In the genomic region with DNA sequence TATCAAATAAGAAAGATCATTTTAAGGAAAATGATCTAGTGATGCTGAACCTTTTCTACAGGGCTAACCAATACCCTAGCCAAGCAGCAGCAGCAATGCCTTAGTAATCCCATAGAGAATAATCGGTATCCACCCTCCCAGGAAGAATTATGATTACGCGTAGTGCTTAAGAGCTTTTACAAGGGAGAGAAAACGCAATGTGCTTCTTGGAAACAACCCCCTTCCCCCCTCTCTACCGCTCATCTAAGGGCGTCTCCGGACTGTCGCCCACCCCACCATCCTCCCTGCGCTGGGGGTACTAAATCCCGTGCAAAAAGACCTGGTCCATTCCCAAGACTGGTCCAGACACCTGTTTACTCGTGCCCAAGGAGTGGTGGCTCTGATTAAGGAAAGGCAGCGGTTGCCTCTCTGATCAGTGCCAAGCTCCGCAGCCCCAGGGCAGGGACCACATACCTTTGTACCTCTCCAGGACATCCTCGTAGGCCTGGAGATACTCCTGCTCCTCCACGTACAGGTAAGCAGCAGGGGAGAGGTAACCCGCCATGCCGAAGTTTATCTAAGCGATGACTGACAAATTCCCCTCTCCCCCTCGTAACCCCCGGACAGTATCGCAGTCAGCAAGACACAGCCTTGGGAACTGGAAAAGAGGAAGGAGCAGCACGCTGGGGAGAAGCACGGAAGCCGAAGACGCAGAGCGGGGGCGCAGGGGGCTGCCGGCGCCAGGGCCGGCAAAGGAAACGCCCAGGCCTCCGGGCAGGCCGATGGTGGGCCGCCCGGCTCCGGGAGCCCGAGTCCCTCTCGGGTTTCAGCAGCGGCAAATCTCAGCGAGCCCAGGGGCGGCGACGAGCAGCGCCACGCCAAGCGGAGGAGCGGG, we compare ENCODE assay signal across 8 cellular contexts.
DNase-seq lines count a peak whose midpoint lies in the region; ATAC-seq and TF ChIP-seq lines count a peak whose summit lies in the region.

No MANE protein-coding gene starts in this region.

- peak; percentile 20 for TF ChIP-seq POLR2A in transverse colon (IDR thresholded peaks at IDR 0.05)

- H4K8ac ChIP-seq in mesenchymal stem cell (ENCODE audit: low read length) = peak overlapping the region; percentile 91

- peak overlapping the region; percentile 78 for H2BK15ac ChIP-seq in mesenchymal stem cell (ENCODE audit: low read depth, poor library complexity, severe bottlenecking)

- H3K4me2 ChIP-seq in mesenchymal stem cell (ENCODE audit: low read length, poor library complexity, severe bottlenecking) = peak overlapping the region; percentile 72

- peak overlapping the region; percentile 89 to 93 for H3K18ac ChIP-seq in mesenchymal stem cell (ENCODE audit: low read depth in 1 of 2, low read length in 2 of 2)

- peak overlapping the region; percentile 64 to 95 for H3K4ac ChIP-seq in mesenchymal stem cell (ENCODE audit: low read depth in 1 of 2, low read length in 2 of 2)

- H3K27ac ChIP-seq in HUES64 (ENCODE audit: low read depth, low read length) (peak overlapping the region; percentile 85), ectodermal cell (ENCODE audit: insufficient read depth, low read depth, low read length, poor library complexity, severe bottlenecking) (peak overlapping the region; percentile 65), mesenchymal stem cell (ENCODE audit: low read length, poor library complexity, severe bottlenecking) (peak overlapping the region; percentile 51), transverse colon (peak overlapping the region; percentile 82 to 94 (median 87))

- ATAC-seq in GM21447 (IDR thresholded peaks at IDR 0.05; ENCODE audit: unreplicated experiment) = peak; percentile 23

- H2BK5ac ChIP-seq in mesenchymal stem cell (ENCODE audit: low read depth, low read length, poor library complexity, severe bottlenecking) = no peak overlapping the region

- peak overlapping the region; percentile 7 for H2AK5ac ChIP-seq in mesenchymal stem cell (ENCODE audit: low read length, severe bottlenecking)

- no peak overlapping the region for H2AFZ ChIP-seq in mesenchymal stem cell (ENCODE audit: low read depth, low read length)

- no peaks in the 10 kb centered on the region for H3K36me3 ChIP-seq in HUES64 (ENCODE audit: insufficient read depth, low read length)
- H3K36me3 ChIP-seq in ectodermal cell (ENCODE audit: control insufficient read depth, insufficient read depth, low read length) = no peaks in the 10 kb centered on the region
- peaks cover 6 to 11% of the 10 kb centered on the region in 2 experiments for H3K36me3 ChIP-seq in mesenchymal stem cell (ENCODE audit: control insufficient read depth in 1 of 2, insufficient read depth in 2 of 2, low read depth in 1 of 2, low read length in 2 of 2)
- H3K36me3 ChIP-seq in transverse colon = no peaks in the 10 kb centered on the region

- intact Hi-C loops in transverse colon (cut with DNase I; ENCODE audit: low total_unique reads) = loop anchor here (5.0 to 10.0 kb wide), 2 partner anchors 78 to 1011 kb away; no protein-coding TSS in a partner anchor

- H3K9me3 ChIP-seq in HUES64 (ENCODE audit: insufficient read depth, low read depth, low read length) (no peaks in the 10 kb centered on the region), ectodermal cell (ENCODE audit: control insufficient read depth, low read length) (no peaks in the 10 kb centered on the region), mesenchymal stem cell (ENCODE audit: control insufficient read depth, low read length) (no peaks in the 10 kb centered on the region), transverse colon (no peaks in the 10 kb centered on the region)

- no peak for TF ChIP-seq CTCF in transverse colon (IDR thresholded peaks at IDR 0.05)

- no peaks in the 10 kb centered on the region for H3K79me1 ChIP-seq in mesenchymal stem cell (replicated peaks; ENCODE audit: low read length, poor library complexity, severe bottlenecking)

- in situ Hi-C loops in transverse colon (cut with MboI; ENCODE audit: low pct_ligation_motif_present in 1 of 4, low pct_unique_long_range_greater_than_20kb in 1 of 4, low sequenced_read_pairs in 3 of 4) = loop anchor here in 2 of 4 donors (10.0 to 25.0 kb wide), 2 partner anchors 131 to 198 kb away; a partner anchor contains a TSS

- H2BK120ac ChIP-seq in mesenchymal stem cell (ENCODE audit: low read depth, low read length) = peak overlapping the region; percentile 78

- under 1% methylated on average over 47 of the region's 47 CpGs for WGBS in HUES64
- WGBS in ectodermal cell, 2 experiments = 0 to 1% methylated on average over 47 of the region's 47 CpGs
- 2% methylated on average over 41 of the region's 47 CpGs for WGBS in mesenchymal stem cell
- WGBS in transverse colon (ENCODE audit: low coverage in 1 of 2), 2 donors = 7% methylated on average over 33 of the region's 47 CpGs; no CpG with 5 or more reads in 1 of the 2 donors

- H3K4me1 ChIP-seq in HUES64 (ENCODE audit: insufficient read depth, low read length) (peaks cover 66% of the 10 kb centered on the region), ectodermal cell (ENCODE audit: control insufficient read depth, insufficient read depth, low read length) (peaks cover 7% of the 10 kb centered on the region), mesenchymal stem cell (ENCODE audit: control insufficient read depth, insufficient read depth, low read depth, low read length) (peaks cover 9% of the 10 kb centered on the region), transverse colon (peaks cover 0 to 31% (median 12%) of the 10 kb centered on the region in 4 donors)

- H3K27me3 ChIP-seq in HUES64 (ENCODE audit: insufficient read depth, low read length) (no peaks in the 10 kb centered on the region), ectodermal cell (ENCODE audit: control insufficient read depth, insufficient read depth, low read length, poor library complexity, severe bottlenecking) (no peaks in the 10 kb centered on the region), mesenchymal stem cell (ENCODE audit: control insufficient read depth in 1 of 2, insufficient read depth in 1 of 2, low read length in 2 of 2) (no peaks in the 10 kb centered on the region), transverse colon (peaks cover 46% of the 10 kb centered on the region)

- H3K14ac ChIP-seq in mesenchymal stem cell (ENCODE audit: low read length in 2 of 2) = peak overlapping the region in 1 of 2 experiments; percentile 93

- H3K4me3 ChIP-seq in HUES64 (ENCODE audit: low read length) (peak overlapping the region; percentile 88), ectodermal cell (ENCODE audit: insufficient read depth, low read depth, low read length) (peak overlapping the region; percentile 68), mesenchymal stem cell (ENCODE audit: insufficient read depth in 1 of 2, low read depth in 1 of 2, low read length in 2 of 2) (peak overlapping the region; percentile 74 to 89), transverse colon (peak overlapping the region; percentile 39 to 71 (median 62))

- H3K23ac ChIP-seq in mesenchymal stem cell (ENCODE audit: low read length in 2 of 2) = peak overlapping the region in 1 of 2 experiments; percentile 97

- H2BK12ac ChIP-seq in mesenchymal stem cell (ENCODE audit: low read length in 2 of 2) = peak overlapping the region; percentile 16 to 72

- H4K91ac ChIP-seq in mesenchymal stem cell (ENCODE audit: low read length) = peak overlapping the region; percentile 76

- no peak for TF ChIP-seq EP300 in transverse colon (IDR thresholded peaks at IDR 0.05; ENCODE audit: low read depth)

- H3K9ac ChIP-seq in HUES64 (ENCODE audit: low read depth, low read length) (peak overlapping the region; percentile 83), mesenchymal stem cell (ENCODE audit: low read length) (peak overlapping the region; percentile 91)

- DNase-seq in ELF-1 (ENCODE audit: low read depth, low spot score) (peak; percentile 84), SKM-1 (lab: John Stamatoyannopoulos, UW; ENCODE audit: unreplicated experiment) (peak; percentile 54), mesenchymal stem cell (peak; percentile 69), transverse colon (peak; percentile 37), NCI-H187 treated with DMSO at 0.1 percent for 48 hours (lab: John Stamatoyannopoulos, UW) (no peak)
